Comparison of ENCODE assay signal across 11 cellular contexts in the genomic region with DNA sequence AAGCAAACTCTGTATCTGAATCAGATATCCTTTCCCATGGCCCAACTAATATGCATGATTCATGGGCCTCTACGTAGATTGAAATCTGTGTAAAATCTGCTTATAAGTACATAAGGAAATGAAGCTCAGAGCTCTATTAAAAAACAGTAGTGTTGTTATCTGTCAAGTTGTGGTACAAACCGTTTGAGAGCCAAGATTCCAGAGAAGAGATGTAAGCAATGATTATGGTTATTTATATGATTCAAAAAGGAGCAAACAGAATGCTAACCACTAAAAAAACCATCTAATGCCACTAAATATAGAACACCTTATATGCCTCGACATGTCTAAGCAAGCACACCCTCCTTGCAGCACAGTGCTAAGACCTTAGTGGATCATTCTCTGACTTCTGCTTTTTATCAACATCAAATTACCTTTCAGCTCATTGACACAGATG. TPM values are rescaled to one million over a fixed set of nuclear protein-coding genes. Genes with fewer than 3 reads are reported as not detected.
DNase-seq lines count a peak whose midpoint lies in the region; ATAC-seq and TF ChIP-seq lines count a peak whose summit lies in the region.
"Had no signal": no experiment of that assay in that cellular context is flagged by ENCODE, and none has a peak within 500 bp of the region (broad histone marks: within the 10 kb centered on the region; RNA-seq: fewer than 3 reads in every experiment).

No MANE protein-coding gene starts in this region.

- in situ Hi-C loops in gastrocnemius medialis (cut with MboI; ENCODE audit: low sequenced_read_pairs in 4 of 4) = no loop called here

- H3K4me1 ChIP-seq in RWPE2 (ENCODE audit: insufficient read depth, poor library complexity, severe bottlenecking) (peaks cover 37% of the 10 kb centered on the region), gastrocnemius medialis (no peaks in the 10 kb centered on the region)

- peak overlapping the region; percentile 50 for H3K27ac ChIP-seq in RWPE2 (ENCODE audit: poor library complexity, severe bottlenecking)
- no peak overlapping the region for H3K27ac ChIP-seq in gastrocnemius medialis
- H3K27ac ChIP-seq: esophagus muscularis mucosa had no signal

- H3K4me1 Mint-ChIP-seq in activated naive CD4-positive, alpha-beta T cell treated with anti-CD3 and anti-CD28 coated beads, Interleukin-2, amount 50 U/mL, for 24 hours = peaks cover 17% of the 10 kb centered on the region

- no peak overlapping the region for H3K4me3 ChIP-seq in RWPE2 (ENCODE audit: severe bottlenecking)
- no peak overlapping the region for H3K4me3 ChIP-seq in gastrocnemius medialis
- H3K4me3 ChIP-seq: esophagus muscularis mucosa had no signal

- H3K36me3 Mint-ChIP-seq in activated naive CD4-positive, alpha-beta T cell treated with anti-CD3 and anti-CD28 coated beads, Interleukin-2, amount 50 U/mL, for 24 hours = peaks cover 29% of the 10 kb centered on the region

- H3K27me3 ChIP-seq in RWPE2 (ENCODE audit: insufficient read depth, poor library complexity, severe bottlenecking) (no peaks in the 10 kb centered on the region), gastrocnemius medialis (no peaks in the 10 kb centered on the region)
- H3K27me3 ChIP-seq: esophagus muscularis mucosa had no signal

- no peak for TF ChIP-seq POLR2A in gastrocnemius medialis (IDR thresholded peaks at IDR 0.05)

- H3K9me3 ChIP-seq in RWPE2 (ENCODE audit: severe bottlenecking) (no peaks in the 10 kb centered on the region), gastrocnemius medialis (no peaks in the 10 kb centered on the region)
- H3K9me3 ChIP-seq: esophagus muscularis mucosa had no signal

- H3K36me3 ChIP-seq in RWPE2 (ENCODE audit: low read depth) = peaks cover 19% of the 10 kb centered on the region
- H3K36me3 ChIP-seq in gastrocnemius medialis = peaks cover 2 to 30% of the 10 kb centered on the region in 2 donors

- peak overlapping the region; percentile 8 for H3K27ac Mint-ChIP-seq in activated naive CD4-positive, alpha-beta T cell treated with anti-CD3 and anti-CD28 coated beads, Interleukin-2, amount 50 U/mL, for 24 hours
- H3K27ac Mint-ChIP-seq: CD14-positive monocyte had no signal

- intact Hi-C loops in gastrocnemius medialis (cut with DNase I; ENCODE audit: low total_unique reads) = no loop called here

- no peaks in the 10 kb centered on the region for H3K9me3 Mint-ChIP-seq in activated naive CD4-positive, alpha-beta T cell treated with anti-CD3 and anti-CD28 coated beads, Interleukin-2, amount 50 U/mL, for 24 hours

- H3K27me3 Mint-ChIP-seq in activated naive CD4-positive, alpha-beta T cell treated with anti-CD3 and anti-CD28 coated beads, Interleukin-2, amount 50 U/mL, for 24 hours = no peaks in the 10 kb centered on the region

- no peak for DNase-seq in activated naive CD4-positive, alpha-beta T cell treated with anti-CD3 and anti-CD28 coated beads, Interleukin-2, amount 50 U/mL, for 16 hours
- DNase-seq in RWPE2 (ENCODE audit: low spot score) (no peak), dedifferentiated amniotic fluid mesenchymal stem cell (ENCODE audit: extremely low spot score) (peak; percentile 74), gastrocnemius medialis (no peak)
- no peak for DNase-seq in stimulated activated naive CD8-positive, alpha-beta T cell treated with anti-CD3 and anti-CD28 coated beads, Interleukin-15, Interleukin-2, amounts not matched to agents 100 U/mL and 50 U/mL, for 24 hours
- DNase-seq: NCI-H2171 had no signal

- peak; percentile 91 for ATAC-seq in RWPE2 (ENCODE audit: low read depth)
- ATAC-seq in stimulated activated naive CD8-positive, alpha-beta T cell treated with anti-CD3 and anti-CD28 coated beads, Interleukin-15, Interleukin-2, amounts not matched to agents 100 U/mL and 50 U/mL, for 24 hours = peak; percentile 81
- ATAC-seq in GM21825 (IDR thresholded peaks at IDR 0.05; ENCODE audit: unreplicated experiment) = no peak
- no peak for ATAC-seq in gastrocnemius medialis
- no peak for ATAC-seq in HG03097 (IDR thresholded peaks at IDR 0.05; ENCODE audit: low FRiP score, unreplicated experiment)

- H3K4me3 Mint-ChIP-seq in activated naive CD4-positive, alpha-beta T cell treated with anti-CD3 and anti-CD28 coated beads, Interleukin-2, amount 50 U/mL, for 24 hours = no peak overlapping the region
- H3K4me3 Mint-ChIP-seq: CD14-positive monocyte had no signal

- TF ChIP-seq CTCF in RWPE2 (IDR thresholded peaks at IDR 0.05; ENCODE audit: poor library complexity, severe bottlenecking) = no peak
- no peak for TF ChIP-seq CTCF in gastrocnemius medialis (IDR thresholded peaks at IDR 0.05 in 4 of 5, conservative IDR thresholded peaks at IDR 0.05 in 1 of 5)

RNA-seq across cellular contexts. Expression of gene RPP38, which starts 26.6 kb away (rescaled TPM):
- 10 to 100 TPM in 3 of 4 donors, 1 to 10 TPM in 1; 8.9 to 17.2 (median 12.8) TPM for total RNA-seq in gastrocnemius medialis

RNA-seq across cellular contexts. Expression of gene ACBD7, which starts 35.2 kb away (rescaled TPM):
- total RNA-seq in gastrocnemius medialis = not detected

RNA-seq across cellular contexts. Expression of gene NMT2, which starts 44.7 kb away (rescaled TPM):
- total RNA-seq in gastrocnemius medialis = 10 to 100 TPM in 1 of 4 donors, 1 to 10 TPM in 3; 6.0 to 10.3 (median 8.2) TPM

Comparison
In these comparisons a context has a peak if more than half of its experiments do, and no peak if none do; other contexts are left out.
1. ATAC-seq: peak in RWPE2 (single experiment) and stimulated activated naive CD8-positive, alpha-beta T cell treated with anti-CD3 and anti-CD28 coated beads, Interleukin-15, Interleukin-2, amounts not matched to agents 100 U/mL and 50 U/mL, for 24 hours (single experiment); none in GM21825 (single experiment), gastrocnemius medialis (0 of 2) and HG03097 (single experiment).